ENCODE assay signal across 17 cellular contexts in the genomic region with DNA sequence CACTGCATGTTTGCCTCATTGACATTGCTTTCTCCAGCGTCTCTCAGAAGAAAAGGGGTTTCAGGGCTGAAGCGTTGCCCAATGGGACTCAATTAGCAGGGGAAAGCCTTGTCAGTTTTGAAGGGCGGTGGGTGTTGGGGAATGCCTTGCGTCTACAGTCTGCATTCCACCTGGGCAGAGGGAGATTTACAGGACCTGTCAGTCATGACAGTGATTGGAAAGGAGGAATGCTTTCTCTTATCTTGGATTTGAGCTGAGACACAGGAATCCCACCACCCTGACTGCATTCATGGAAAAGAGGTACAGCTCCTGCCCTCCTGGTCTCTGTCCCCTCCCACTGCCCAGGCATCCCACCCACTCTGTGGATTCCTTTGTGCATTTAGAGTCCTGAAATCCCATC.
A peak's percentile ranks its signal among the peaks of the same experiment; 100 is the strongest.
DNase-seq lines count a peak whose midpoint lies in the region; ATAC-seq, FAIRE-seq and TF ChIP-seq lines count a peak whose summit lies in the region.
"Had no signal": no experiment of that assay in that cellular context is flagged by ENCODE, and none has a peak within 500 bp of the region (broad histone marks: within the 10 kb centered on the region; RNA-seq: fewer than 3 reads in every experiment).

No MANE protein-coding gene starts in this region.

- H3K4me3 Mint-ChIP-seq in astrocyte (ENCODE audit: unreplicated experiment) (peak overlapping the region; percentile 29), mesothelial cell of epicardium (no peak overlapping the region)
- H3K4me3 Mint-ChIP-seq: CD4-positive, CD25-positive, alpha-beta regulatory T cell; IgD-negative memory B cell had no signal

- H3K4me1 Mint-ChIP-seq in astrocyte (ENCODE audit: low read depth, unreplicated experiment) (peaks cover 44% of the 10 kb centered on the region), mesothelial cell of epicardium (peaks cover 54% of the 10 kb centered on the region)
- H3K4me1 Mint-ChIP-seq: CD4-positive, CD25-positive, alpha-beta regulatory T cell; IgD-negative memory B cell had no signal

- H3K36me3 Mint-ChIP-seq in astrocyte (ENCODE audit: low read depth, unreplicated experiment) = no peaks in the 10 kb centered on the region
- no peaks in the 10 kb centered on the region for H3K36me3 Mint-ChIP-seq in mesothelial cell of epicardium
- H3K36me3 Mint-ChIP-seq: CD4-positive, CD25-positive, alpha-beta regulatory T cell had no signal

- no peak for ATAC-seq in stimulated activated naive CD8-positive, alpha-beta T cell treated with anti-CD3 and anti-CD28 coated beads, Interleukin-15, Interleukin-2, amounts not matched to agents 100 U/mL and 50 U/mL, for 24 hours

- H3K9ac ChIP-seq in astrocyte (ENCODE audit: low read length) = no peak overlapping the region
- H3K9ac ChIP-seq in smooth muscle cell (ENCODE audit: low read depth) = no peak overlapping the region
- H3K9ac ChIP-seq: BLaER1 treated with 17β-estradiol and CSF1 and Interleukin-3, amounts not matched to agents 10 nM and 100 nM; GM23248 had no signal

- DNase-seq in ELF-1 (ENCODE audit: low read depth, low spot score) (peak; percentile 76), astrocyte (ENCODE audit: low read depth) (no peak), mesothelial cell of epicardium (ENCODE audit: low spot score in 2 of 2, unreplicated experiment in 2 of 2) (no peak), smooth muscle cell (lab: John Stamatoyannopoulos, UW; ENCODE audit: unreplicated experiment) (no peak), germinal center (ENCODE audit: low spot score) (no peak), activated gamma-delta T cell treated with Interleukin-2 at 50 U/mL for 16 hours (no peak)
- no peak for DNase-seq in stimulated activated naive CD8-positive, alpha-beta T cell treated with anti-CD3 and anti-CD28 coated beads, Interleukin-15, Interleukin-2, amounts not matched to agents 100 U/mL and 50 U/mL, for 24 hours
- DNase-seq: ACHN; Calu3; CD4-positive, CD25-positive, alpha-beta regulatory T cell; DMS79; GM23248; H7 had no signal

- H3K27ac Mint-ChIP-seq in astrocyte (ENCODE audit: unreplicated experiment) = peak overlapping the region; percentile 88
- peak overlapping the region; percentile 80 for H3K27ac Mint-ChIP-seq in mesothelial cell of epicardium
- H3K27ac Mint-ChIP-seq: CD4-positive, CD25-positive, alpha-beta regulatory T cell; IgD-negative memory B cell had no signal

- H3K4me1 ChIP-seq in astrocyte (ENCODE audit: insufficient read depth, low read length) (peaks cover 25% of the 10 kb centered on the region), smooth muscle cell (ENCODE audit: low read depth) (peaks cover 19% of the 10 kb centered on the region)

- H3K27ac ChIP-seq in astrocyte (ENCODE audit: low read depth, low read length) (no peak overlapping the region), smooth muscle cell (ENCODE audit: low read depth) (no peak overlapping the region)
- H3K27ac ChIP-seq: BLaER1 treated with 17β-estradiol and CSF1 and Interleukin-3, amounts not matched to agents 10 nM and 100 nM; GM23248 had no signal

- H3K27me3 Mint-ChIP-seq in astrocyte (ENCODE audit: low read depth, unreplicated experiment) (peaks cover 5% of the 10 kb centered on the region), mesothelial cell of epicardium (ENCODE audit: low read depth) (no peaks in the 10 kb centered on the region)

- H3K9me3 ChIP-seq in astrocyte (ENCODE audit: insufficient read depth, low read depth, low read length) (no peaks in the 10 kb centered on the region), smooth muscle cell (replicated peaks; ENCODE audit: low read depth) (no peaks in the 10 kb centered on the region)
- H3K9me3 ChIP-seq: BLaER1 treated with 17β-estradiol and CSF1 and Interleukin-3, amounts not matched to agents 10 nM and 100 nM had no signal

- H3K4me2 ChIP-seq in astrocyte (ENCODE audit: low read length) (no peak overlapping the region), smooth muscle cell (peak overlapping the region; percentile 16)
- H3K4me2 ChIP-seq: BLaER1 treated with 17β-estradiol and CSF1 and Interleukin-3, amounts not matched to agents 10 nM and 100 nM had no signal

- H3K79me2 ChIP-seq in astrocyte (ENCODE audit: insufficient read depth, low read length) (no peaks in the 10 kb centered on the region), smooth muscle cell (ENCODE audit: low read depth) (no peaks in the 10 kb centered on the region)

- 60% methylated on average over 4 of the region's 4 CpGs for WGBS in smooth muscle cell (ENCODE audit: low lambda C conversion rate)

- H3K4me3 ChIP-seq in astrocyte (ENCODE audit: insufficient read depth, low read depth, low read length) (no peak overlapping the region), smooth muscle cell (no peak overlapping the region)
- H3K4me3 ChIP-seq: BLaER1 treated with 17β-estradiol and CSF1 and Interleukin-3, amounts not matched to agents 10 nM and 100 nM; GM23248 had no signal

- no peaks in the 10 kb centered on the region for H3K36me3 ChIP-seq in astrocyte (ENCODE audit: insufficient read depth, low read length)
- H3K36me3 ChIP-seq in smooth muscle cell (ENCODE audit: low read depth) = no peaks in the 10 kb centered on the region
- H3K36me3 ChIP-seq: BLaER1 treated with 17β-estradiol and CSF1 and Interleukin-3, amounts not matched to agents 10 nM and 100 nM had no signal

- no peak overlapping the region for H2AFZ ChIP-seq in astrocyte (ENCODE audit: low read depth, low read length)
- H2AFZ ChIP-seq in smooth muscle cell (ENCODE audit: low read depth) = no peak overlapping the region
- H2AFZ ChIP-seq: GM23248 had no signal

- H4K20me1 ChIP-seq in astrocyte (ENCODE audit: insufficient read depth, low read length) (no peaks in the 10 kb centered on the region), smooth muscle cell (ENCODE audit: low read depth) (no peaks in the 10 kb centered on the region)
- H4K20me1 ChIP-seq: BLaER1 treated with 17β-estradiol and CSF1 and Interleukin-3, amounts not matched to agents 10 nM and 100 nM had no signal

- TF ChIP-seq CTCF in astrocyte (IDR thresholded peaks at IDR 0.05; ENCODE audit: insufficient read depth, low read depth, low read length) (no peak), mesothelial cell of epicardium (IDR thresholded peaks at IDR 0.05; ENCODE audit: unreplicated experiment) (no peak), smooth muscle cell (IDR thresholded peaks at IDR 0.05; ENCODE audit: borderline replicate concordance, insufficient read depth, poor library complexity, severe bottlenecking) (no peak)

- no peaks in the 10 kb centered on the region for H3K27me3 ChIP-seq in astrocyte (ENCODE audit: insufficient read depth, low read length)
- H3K27me3 ChIP-seq in smooth muscle cell (ENCODE audit: low read depth) = no peaks in the 10 kb centered on the region
- H3K27me3 ChIP-seq: BLaER1 treated with 17β-estradiol and CSF1 and Interleukin-3, amounts not matched to agents 10 nM and 100 nM had no signal

- no peaks in the 10 kb centered on the region for H3F3A ChIP-seq in smooth muscle cell (ENCODE audit: low read depth)

- H3K9me3 Mint-ChIP-seq in astrocyte (ENCODE audit: unreplicated experiment) = no peaks in the 10 kb centered on the region
- no peaks in the 10 kb centered on the region for H3K9me3 Mint-ChIP-seq in mesothelial cell of epicardium
- H3K9me3 Mint-ChIP-seq: IgD-negative memory B cell had no signal

- no peak for FAIRE-seq in astrocyte (lab: Jason Lieb, UNC)
- FAIRE-seq: G401.6, GM12891 had no signal
